ENCODE assay signal across 3 cellular contexts in the genomic region with DNA sequence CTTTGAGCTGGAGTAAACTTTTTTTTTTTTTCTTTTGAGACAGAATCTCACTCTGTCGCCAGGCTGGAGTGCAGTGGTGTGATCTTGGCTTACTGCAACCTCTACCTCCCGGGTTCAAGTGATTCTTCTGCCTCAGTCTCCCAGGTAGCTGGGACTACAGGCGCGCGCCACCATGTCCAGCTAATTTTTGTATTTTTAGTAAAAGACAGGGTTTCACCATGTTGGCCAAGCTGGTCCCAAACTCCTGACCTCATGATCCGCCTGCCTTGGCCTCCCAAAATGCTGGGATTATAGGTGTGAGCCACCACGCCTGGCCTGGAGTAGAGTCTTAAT. TPM values are rescaled to one million over a fixed set of nuclear protein-coding genes. Genes with fewer than 3 reads are reported as not detected.
"Had no signal": no experiment of that assay in that cellular context is flagged by ENCODE, and none has a peak within 500 bp of the region (broad histone marks: within the 10 kb centered on the region; RNA-seq: fewer than 3 reads in every experiment).

No MANE protein-coding gene starts in this region.

RNA-seq across cellular contexts. Expression of gene DEGS2, which starts 45.4 kb away (rescaled TPM):
- total RNA-seq: HT1080, RPMI7951, SK-MEL-5 had no signal
